In the genomic region with DNA sequence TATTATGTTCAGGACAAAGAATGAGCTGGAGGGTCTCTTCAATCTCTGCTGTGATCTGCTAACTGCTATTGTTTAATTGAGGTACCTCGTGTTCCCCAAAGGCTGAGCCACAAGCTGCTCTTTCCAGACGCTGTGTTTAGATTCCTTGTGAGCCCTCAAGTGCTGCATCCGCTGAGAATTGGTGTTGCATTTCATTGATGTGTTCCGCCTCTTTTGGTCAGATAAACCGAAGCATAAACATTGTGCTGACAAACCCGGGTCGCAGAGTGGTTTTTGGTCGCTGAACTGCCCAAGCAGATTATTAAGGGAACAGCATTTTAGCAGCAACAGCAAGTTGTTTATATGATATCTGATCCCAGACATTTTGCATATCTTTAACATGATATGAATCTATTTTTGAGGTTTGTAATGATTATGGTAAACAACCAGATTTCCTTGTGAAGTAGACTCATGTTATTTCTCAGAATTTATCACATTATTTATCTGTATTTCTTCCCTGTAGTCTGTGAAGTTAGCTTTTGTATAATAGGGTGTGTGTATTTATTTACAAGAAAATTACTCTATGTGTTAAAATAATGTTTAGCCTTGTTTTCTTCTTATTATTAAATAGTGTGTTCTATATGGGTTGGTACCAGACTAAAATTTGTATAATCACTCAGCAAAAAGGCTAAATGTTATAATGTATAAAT, we compare ENCODE assay signal across 16 cellular contexts.
DNase-seq lines count a peak whose midpoint lies in the region; ATAC-seq, FAIRE-seq and TF ChIP-seq lines count a peak whose summit lies in the region.
"Had no signal": no experiment of that assay in that cellular context is flagged by ENCODE, and none has a peak within 500 bp of the region (broad histone marks: within the 10 kb centered on the region; RNA-seq: fewer than 3 reads in every experiment).

No MANE protein-coding gene starts in this region.

- no peaks in the 10 kb centered on the region for H3K27me3 Mint-ChIP-seq in activated T-helper 2 cell treated with anti-CD3 and anti-CD28 coated beads, Interferon-gamma antibody, Interleukin-2, Interleukin-4, amounts not matched to agents 10 μg/mL and 5 μg/mL and 100 μg/mL, durations not matched to agents 14 hours and 24 hours and 36 hours (ENCODE audit: low read depth)
- H3K27me3 Mint-ChIP-seq: activated naive CD4-positive, alpha-beta T cell treated with anti-CD3 and anti-CD28 coated beads, Interleukin-2, amount 10 ng/mL, durations not matched to agents 7 days and 5 days; dendritic cell treated with granulocyte-macrophage colony-stimulating factor and Interleukin-4, amounts not matched to agents 40 ng/mL and 50 ng/mL, for 4 days had no signal

- peak overlapping the region in 1 of 4 experiments; percentile 5 for H3K4me3 ChIP-seq in fibroblast of lung (replicated peaks in 1 of 4; ENCODE audit: control extremely low read depth in 1 of 4, insufficient read depth in 1 of 4, low read depth in 3 of 4, low read length in 4 of 4)
- H3K4me3 ChIP-seq in small intestine (ENCODE audit: low read depth in 1 of 2, low read length in 2 of 2): no peak overlapping the region
- H3K4me3 ChIP-seq: A549, lung had no signal

- peak overlapping the region; percentile 32 for H2AFZ ChIP-seq in fibroblast of lung (ENCODE audit: low read length)

- no peak overlapping the region for H3K27ac Mint-ChIP-seq in activated T-helper 2 cell treated with anti-CD3 and anti-CD28 coated beads, Interferon-gamma antibody, Interleukin-2, Interleukin-4, amounts not matched to agents 10 μg/mL and 5 μg/mL and 100 μg/mL, durations not matched to agents 14 hours and 24 hours and 36 hours
- H3K27ac Mint-ChIP-seq: activated naive CD4-positive, alpha-beta T cell treated with anti-CD3 and anti-CD28 coated beads, Interleukin-2, amount 10 ng/mL, durations not matched to agents 7 days and 5 days; dendritic cell treated with granulocyte-macrophage colony-stimulating factor and Interleukin-4, amounts not matched to agents 40 ng/mL and 50 ng/mL, for 4 days had no signal

- ATAC-seq in GM18870 (IDR thresholded peaks at IDR 0.05; ENCODE audit: unreplicated experiment) (no peak), HG03565 (IDR thresholded peaks at IDR 0.05; ENCODE audit: unreplicated experiment) (no peak)
- ATAC-seq: A549 had no signal

- no peaks in the 10 kb centered on the region for H3K79me2 ChIP-seq in fibroblast of lung (ENCODE audit: control insufficient read depth, insufficient read depth, low read length)

- DNase-seq in NCI-H2107 treated with DMSO at 0.1 percent for 48 hours (lab: John Stamatoyannopoulos, UW; ENCODE audit: unreplicated experiment): peak; percentile 4
- DNase-seq in NCI-H2107 (lab: John Stamatoyannopoulos, UW): no peak
- DNase-seq in RPMI7951 (ENCODE audit: low read depth): peak; percentile 28
- peak; percentile 52 to 64 for DNase-seq in fibroblast of lung (ENCODE audit: low read depth in 2 of 2)
- DNase-seq in small intestine: no peak
- DNase-seq in activated T-helper 2 cell treated with anti-CD3 and anti-CD28 coated beads, Interferon-gamma antibody, Interleukin-2, Interleukin-4, amounts not matched to agents 10 μg/mL and 5 μg/mL and 100 μg/mL, durations not matched to agents 14 hours and 24 hours and 36 hours (ENCODE audit: low spot score): no peak
- DNase-seq: activated CD4-positive, alpha-beta T cell treated with anti-CD3 and anti-CD28 coated beads, Interleukin-2, amount 50 U/mL, for 1 hour; activated naive CD4-positive, alpha-beta T cell treated with anti-CD3 and anti-CD28 coated beads, Interleukin-2, amount 10 ng/mL, durations not matched to agents 7 days and 5 days; DMS79 treated with DMSO at 0.1 percent for 48 hours; posterior cingulate gyrus; stimulated activated CD4-positive, alpha-beta T cell treated with anti-CD3 and anti-CD28 coated beads, Interleukin-4, amount 100 ng/mL, for 24 hours had no signal

- peaks cover 17% of the 10 kb centered on the region for H3K36me3 Mint-ChIP-seq in activated T-helper 2 cell treated with anti-CD3 and anti-CD28 coated beads, Interferon-gamma antibody, Interleukin-2, Interleukin-4, amounts not matched to agents 10 μg/mL and 5 μg/mL and 100 μg/mL, durations not matched to agents 14 hours and 24 hours and 36 hours (ENCODE audit: low read depth)

- H3K9ac ChIP-seq in fibroblast of lung (ENCODE audit: insufficient read depth, low read length): no peak overlapping the region

- H3K4me1 ChIP-seq in fibroblast of lung (ENCODE audit: control insufficient read depth, extremely low read depth, insufficient read depth, low read length) (no peaks in the 10 kb centered on the region), small intestine (ENCODE audit: control insufficient read depth in 2 of 2, insufficient read depth in 1 of 2, low read depth in 1 of 2, low read length in 1 of 2) (no peaks in the 10 kb centered on the region)
- H3K4me1 ChIP-seq: A549 had no signal

- no peaks in the 10 kb centered on the region for H3K36me3 ChIP-seq in fibroblast of lung (ENCODE audit: control insufficient read depth, insufficient read depth, low read length)
- no peaks in the 10 kb centered on the region for H3K36me3 ChIP-seq in small intestine (ENCODE audit: control insufficient read depth in 2 of 2, insufficient read depth in 2 of 2, low read length in 2 of 2)

- intact Hi-C loops in activated T-helper 2 cell treated with anti-CD3 and anti-CD28 coated beads, Interferon-gamma antibody, Interleukin-2, Interleukin-4, amounts not matched to agents 10 μg/mL and 5 μg/mL and 100 μg/mL, durations not matched to agents 14 hours and 24 hours and 36 hours (cut with micrococcal nuclease): no loop called here

- H3K27me3 ChIP-seq in fibroblast of lung (ENCODE audit: control insufficient read depth, insufficient read depth, low read length): no peaks in the 10 kb centered on the region
- no peaks in the 10 kb centered on the region for H3K27me3 ChIP-seq in small intestine (ENCODE audit: control insufficient read depth in 2 of 2, insufficient read depth in 2 of 2, low read length in 2 of 2)

- H3K9me3 Mint-ChIP-seq in activated T-helper 2 cell treated with anti-CD3 and anti-CD28 coated beads, Interferon-gamma antibody, Interleukin-2, Interleukin-4, amounts not matched to agents 10 μg/mL and 5 μg/mL and 100 μg/mL, durations not matched to agents 14 hours and 24 hours and 36 hours: peaks cover 31% of the 10 kb centered on the region

- FAIRE-seq in small intestine (lab: Jason Lieb, UNC): peak; percentile 10
- FAIRE-seq: A549 had no signal

- no peak overlapping the region for H3K4me3 Mint-ChIP-seq in activated T-helper 2 cell treated with anti-CD3 and anti-CD28 coated beads, Interferon-gamma antibody, Interleukin-2, Interleukin-4, amounts not matched to agents 10 μg/mL and 5 μg/mL and 100 μg/mL, durations not matched to agents 14 hours and 24 hours and 36 hours (ENCODE audit: low read depth)
- H3K4me3 Mint-ChIP-seq: activated naive CD4-positive, alpha-beta T cell treated with anti-CD3 and anti-CD28 coated beads, Interleukin-2, amount 10 ng/mL, durations not matched to agents 7 days and 5 days; dendritic cell treated with granulocyte-macrophage colony-stimulating factor and Interleukin-4, amounts not matched to agents 40 ng/mL and 50 ng/mL, for 4 days had no signal

- H3K4me1 Mint-ChIP-seq in activated T-helper 2 cell treated with anti-CD3 and anti-CD28 coated beads, Interferon-gamma antibody, Interleukin-2, Interleukin-4, amounts not matched to agents 10 μg/mL and 5 μg/mL and 100 μg/mL, durations not matched to agents 14 hours and 24 hours and 36 hours (ENCODE audit: low read depth): peaks cover 8% of the 10 kb centered on the region
- H3K4me1 Mint-ChIP-seq: activated naive CD4-positive, alpha-beta T cell treated with anti-CD3 and anti-CD28 coated beads, Interleukin-2, amount 10 ng/mL, durations not matched to agents 7 days and 5 days had no signal

- H3K9me3 ChIP-seq in fibroblast of lung (ENCODE audit: control insufficient read depth, insufficient read depth, low read depth, low read length): no peaks in the 10 kb centered on the region
- H3K9me3 ChIP-seq in small intestine (ENCODE audit: control insufficient read depth, low read depth): no peaks in the 10 kb centered on the region

- no peak for TF ChIP-seq CTCF in fibroblast of lung (conservative IDR thresholded peaks at IDR 0.05 in 1 of 2, IDR thresholded peaks at IDR 0.05 in 1 of 2; ENCODE audit: low read depth in 1 of 2, low read length in 2 of 2)

- H3K4me2 ChIP-seq in fibroblast of lung (ENCODE audit: extremely low read depth, insufficient read depth, low read length): peak overlapping the region; percentile 28
- H3K4me2 ChIP-seq: A549 had no signal

- no peaks in the 10 kb centered on the region for H4K20me1 ChIP-seq in fibroblast of lung (ENCODE audit: control insufficient read depth, extremely low read depth, insufficient read depth, low read length)

- WGBS in small intestine, 3 donors: 63 to 88% (median 85%) methylated on average over 8 of the region's 8 CpGs

- no peak overlapping the region for H3K27ac ChIP-seq in fibroblast of lung (ENCODE audit: insufficient read depth, low read length)
- no peak overlapping the region for H3K27ac ChIP-seq in small intestine (ENCODE audit: low read depth in 1 of 2, low read length in 1 of 2)
- H3K27ac ChIP-seq: A549 had no signal

Comparison
In these comparisons a context has a peak if more than half of its experiments do, and no peak if none do; other contexts are left out.
1. DNase-seq: peak in NCI-H2107 treated with DMSO at 0.1 percent for 48 hours (single experiment), RPMI7951 (single experiment) and fibroblast of lung (2 of 2); none in NCI-H2107 (single experiment), small intestine (single experiment) and activated T-helper 2 cell treated with anti-CD3 and anti-CD28 coated beads, Interferon-gamma antibody, Interleukin-2, Interleukin-4, amounts not matched to agents 10 μg/mL and 5 μg/mL and 100 μg/mL, durations not matched to agents 14 hours and 24 hours and 36 hours (single experiment).